In the genomic region with DNA sequence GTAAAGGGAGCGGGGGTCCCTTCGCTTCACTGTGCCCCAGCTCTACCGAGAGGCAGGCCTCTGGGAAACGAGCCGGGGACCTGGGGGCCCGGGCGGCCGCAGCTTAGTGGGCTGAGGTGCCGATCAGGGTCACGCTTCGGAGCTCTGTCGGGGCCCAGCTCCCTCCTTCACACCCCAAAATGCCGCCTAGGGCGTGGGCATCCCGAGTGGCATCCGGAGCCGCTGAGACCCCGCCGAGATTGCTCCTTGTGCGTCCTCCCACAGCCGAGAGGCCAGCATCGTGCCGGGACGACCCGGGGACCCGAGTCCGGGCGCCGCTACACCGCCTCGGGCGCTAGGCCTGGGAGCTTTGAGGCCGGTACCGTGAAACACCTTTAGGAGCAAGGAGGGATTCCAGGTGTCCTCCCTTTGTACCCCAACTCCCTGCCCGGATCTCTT, we compare ENCODE assay signal across 12 cellular contexts. TPM values are rescaled to one million over a fixed set of nuclear protein-coding genes. Genes with fewer than 3 reads are reported as not detected.
A peak's percentile ranks its signal among the peaks of the same experiment; 100 is the strongest.
DNase-seq lines count a peak whose midpoint lies in the region; ATAC-seq, FAIRE-seq and TF ChIP-seq lines count a peak whose summit lies in the region.
"Had no signal": no experiment of that assay in that cellular context is flagged by ENCODE, and none has a peak within 500 bp of the region (broad histone marks: within the 10 kb centered on the region; RNA-seq: fewer than 3 reads in every experiment).

No MANE protein-coding gene starts in this region.

- H3F3A ChIP-seq in PC-3 (ENCODE audit: low read length, unreplicated experiment), result no peaks in the 10 kb centered on the region

- H3K4me1 ChIP-seq in HEK293 (ENCODE audit: control insufficient read depth, insufficient read depth, low read length) (peaks cover 30% of the 10 kb centered on the region), astrocyte (ENCODE audit: insufficient read depth, low read length) (peaks cover 25% of the 10 kb centered on the region), PC-3 (ENCODE audit: insufficient read depth, low read length) (no peaks in the 10 kb centered on the region), mucosa of descending colon (ENCODE audit: low read depth) (no peaks in the 10 kb centered on the region)

- H3K36me3 ChIP-seq in HEK293 (ENCODE audit: control insufficient read depth in 2 of 2, insufficient read depth in 1 of 2, low read length in 2 of 2) (no peaks in the 10 kb centered on the region), astrocyte (ENCODE audit: insufficient read depth, low read length) (no peaks in the 10 kb centered on the region), PC-3 (ENCODE audit: low read depth, low read length) (no peaks in the 10 kb centered on the region), mucosa of descending colon (ENCODE audit: low read depth) (no peaks in the 10 kb centered on the region)

- no peak for ATAC-seq in HG02610 (IDR thresholded peaks at IDR 0.05; ENCODE audit: unreplicated experiment)
- no peak for ATAC-seq in GM21717 (IDR thresholded peaks at IDR 0.05; ENCODE audit: unreplicated experiment)
- ATAC-seq in PC-3, result no peak
- ATAC-seq in mucosa of descending colon, result no peak
- ATAC-seq: activated naive CD8-positive, alpha-beta T cell treated with anti-CD3 and anti-CD28 coated beads, Interleukin-2, amount 50 U/mL, for 24 hours; T-cell had no signal

- BruUV-seq in PC-3 (replicated peaks; lab: Mats Ljungman, UMichigan), result no TSS peak

- peaks cover 10% of the 10 kb centered on the region for H3K27me3 Mint-ChIP-seq in astrocyte (ENCODE audit: low read depth, unreplicated experiment)

- TF ChIP-seq CTCF in HEK293 (tag by site-specific recombination; IDR thresholded peaks at IDR 0.05), result no peak
- no peak for TF ChIP-seq CTCF in astrocyte (IDR thresholded peaks at IDR 0.05; ENCODE audit: insufficient read depth, low read depth, low read length)
- no peak for TF ChIP-seq CTCF in PC-3 (conservative IDR thresholded peaks at IDR 0.05; ENCODE audit: low read depth, low read length)
- TF ChIP-seq CTCF in mucosa of descending colon (IDR thresholded peaks at IDR 0.05), result no peak

- CTCF ChIA-PET in HEK293 (lab: Yijun Ruan, JAX), result interaction anchor here (0.6 kb wide), 1 partner anchor 216 kb away, joined by 3 read pairs; no protein-coding TSS in a partner anchor
- CTCF ChIA-PET in PC-3 (lab: Charles Lee), result no interaction called here

- H3K27ac Mint-ChIP-seq in astrocyte (ENCODE audit: unreplicated experiment), result peak overlapping the region; percentile 96
- H3K27ac Mint-ChIP-seq: activated naive CD8-positive, alpha-beta T cell treated with anti-CD3 and anti-CD28 coated beads, Interleukin-2, amount 50 U/mL, for 24 hours; T-cell had no signal

- H3K4me1 Mint-ChIP-seq in astrocyte (ENCODE audit: low read depth, unreplicated experiment), result peaks cover 25% of the 10 kb centered on the region

- DNase-seq in astrocyte (ENCODE audit: low read depth) (no peak), skeletal muscle cell (ENCODE audit: low read depth) (no peak), PC-3 (no peak), mucosa of descending colon (no peak)
- DNase-seq: activated naive CD8-positive, alpha-beta T cell treated with anti-CD3 and anti-CD28 coated beads, Interleukin-2, amount 50 U/mL, for 24 hours; MV-4-11; NCI-H524; T-cell had no signal

- peak overlapping the region; percentile 78 for H3K4me3 ChIP-seq in HEK293 (ENCODE audit: low read depth, low read length)
- peak overlapping the region; percentile 74 for H3K4me3 ChIP-seq in astrocyte (ENCODE audit: insufficient read depth, low read depth, low read length)
- peak overlapping the region; percentile 92 for H3K4me3 ChIP-seq in iPS-18c (ENCODE audit: insufficient read depth, low read depth, low read length)
- peak overlapping the region; percentile 76 for H3K4me3 ChIP-seq in skeletal muscle cell (ENCODE audit: low read depth, low read length)
- H3K4me3 ChIP-seq in PC-3 (ENCODE audit: low read length), result no peak overlapping the region
- H3K4me3 ChIP-seq in mucosa of descending colon, result no peak overlapping the region

- H3K9me3 ChIP-seq in HEK293 (ENCODE audit: control insufficient read depth, insufficient read depth, low read depth, low read length) (no peaks in the 10 kb centered on the region), astrocyte (ENCODE audit: insufficient read depth, low read depth, low read length) (no peaks in the 10 kb centered on the region), iPS-18c (ENCODE audit: control insufficient read depth, insufficient read depth, low read length) (peaks cover 2% of the 10 kb centered on the region), PC-3 (ENCODE audit: low read length) (no peaks in the 10 kb centered on the region), mucosa of descending colon (no peaks in the 10 kb centered on the region)

- H3K9me3 Mint-ChIP-seq in astrocyte (ENCODE audit: unreplicated experiment), result peaks cover 2% of the 10 kb centered on the region
- H3K9me3 Mint-ChIP-seq: T-cell had no signal

- no peak for FAIRE-seq in astrocyte (lab: Jason Lieb, UNC)

- POLR2A ChIA-PET in HEK293 (lab: Yijun Ruan, JAX) (no interaction called here), PC-3 (lab: Charles Lee; ENCODE audit: unreplicated experiment) (no interaction called here)

- peak overlapping the region; percentile 94 for H3K4me3 Mint-ChIP-seq in astrocyte (ENCODE audit: unreplicated experiment)
- H3K4me3 Mint-ChIP-seq: activated naive CD8-positive, alpha-beta T cell treated with anti-CD3 and anti-CD28 coated beads, Interleukin-2, amount 50 U/mL, for 24 hours had no signal

- H3K36me3 Mint-ChIP-seq in astrocyte (ENCODE audit: low read depth, unreplicated experiment), result no peaks in the 10 kb centered on the region
- H3K36me3 Mint-ChIP-seq: T-cell had no signal

- peak overlapping the region; percentile 89 for H3K9ac ChIP-seq in astrocyte (ENCODE audit: low read length)
- no peak overlapping the region for H3K9ac ChIP-seq in PC-3 (ENCODE audit: low read length)

- peak overlapping the region; percentile 92 for H3K4me2 ChIP-seq in astrocyte (ENCODE audit: low read length)
- H3K4me2 ChIP-seq in PC-3 (ENCODE audit: low read length), result no peak overlapping the region

- H3K27ac ChIP-seq in HEK293 (ENCODE audit: extremely low read depth, low read depth, low read length) (peak overlapping the region; percentile 99), astrocyte (ENCODE audit: low read depth, low read length) (peak overlapping the region; percentile 77), PC-3 (ENCODE audit: low read length) (no peak overlapping the region)

- H2AFZ ChIP-seq in astrocyte (ENCODE audit: low read depth, low read length) (peak overlapping the region; percentile 65), PC-3 (ENCODE audit: low read length) (no peak overlapping the region)

- H3K27me3 ChIP-seq in astrocyte (ENCODE audit: insufficient read depth, low read length) (peaks cover 2% of the 10 kb centered on the region), PC-3 (ENCODE audit: low read length) (no peaks in the 10 kb centered on the region)

- H3K79me2 ChIP-seq in astrocyte (ENCODE audit: insufficient read depth, low read length) (peaks cover 75% of the 10 kb centered on the region), PC-3 (ENCODE audit: low read length) (no peaks in the 10 kb centered on the region)

- intact Hi-C loops in PC-3 (cut with micrococcal nuclease), result no loop called here
- intact Hi-C loops in mucosa of descending colon (cut with DNase I, micrococcal nuclease), result no loop called here

- no peaks in the 10 kb centered on the region for H3K9me2 ChIP-seq in PC-3 (replicated peaks; ENCODE audit: low read length)

- H4K20me1 ChIP-seq in astrocyte (ENCODE audit: insufficient read depth, low read length), result peaks cover 16% of the 10 kb centered on the region
- no peaks in the 10 kb centered on the region for H4K20me1 ChIP-seq in PC-3 (ENCODE audit: low read length)

TF ChIP-seq in HEK293, 187 proteins besides CTCF, POLR2A, EP300 and RAD21 (continues in another document):
- TF ChIP-seq, protein P1, sequence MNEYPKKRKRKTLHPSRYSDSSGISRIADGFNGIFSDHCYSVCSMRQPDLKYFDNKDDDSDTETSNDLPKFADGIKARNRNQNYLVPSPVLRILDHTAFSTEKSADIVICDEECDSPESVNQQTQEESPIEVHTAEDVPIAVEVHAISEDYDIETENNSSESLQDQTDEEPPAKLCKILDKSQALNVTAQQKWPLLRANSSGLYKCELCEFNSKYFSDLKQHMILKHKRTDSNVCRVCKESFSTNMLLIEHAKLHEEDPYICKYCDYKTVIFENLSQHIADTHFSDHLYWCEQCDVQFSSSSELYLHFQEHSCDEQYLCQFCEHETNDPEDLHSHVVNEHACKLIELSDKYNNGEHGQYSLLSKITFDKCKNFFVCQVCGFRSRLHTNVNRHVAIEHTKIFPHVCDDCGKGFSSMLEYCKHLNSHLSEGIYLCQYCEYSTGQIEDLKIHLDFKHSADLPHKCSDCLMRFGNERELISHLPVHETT (tag by site-specific recombination; IDR thresholded peaks at IDR 0.05), result no peak
- TF ChIP-seq ZBTB8A (tag by site-specific recombination; IDR thresholded peaks at IDR 0.05), result peak; percentile 22; the same call in 1 of the 2 replicates
- TF ChIP-seq KLF10 (tag by site-specific recombination; IDR thresholded peaks at IDR 0.05), result no peak
- no peak for TF ChIP-seq ZNF391 (tag by site-specific recombination; IDR thresholded peaks at IDR 0.05; ENCODE audit: borderline replicate concordance, low read depth)
- peak; percentile 42; the same call in 1 of the 2 replicates for TF ChIP-seq ZBTB20 (tag by site-specific recombination; IDR thresholded peaks at IDR 0.05)
- no peak for TF ChIP-seq ZFP69B (tag by site-specific recombination; IDR thresholded peaks at IDR 0.05)
- no peak for TF ChIP-seq SP3 (tag by site-specific recombination; IDR thresholded peaks at IDR 0.05)
- no peak for TF ChIP-seq ZSCAN30 (tag by site-specific recombination; IDR thresholded peaks at IDR 0.05)
- no peak for TF ChIP-seq ZNF555 (tag by site-specific recombination; conservative IDR thresholded peaks at IDR 0.05)
- TF ChIP-seq WT1 (tag by site-specific recombination; IDR thresholded peaks at IDR 0.05), result no peak
- TF ChIP-seq ZNF600 (tag by site-specific recombination; IDR thresholded peaks at IDR 0.05), result no peak
- TF ChIP-seq, protein P2, sequence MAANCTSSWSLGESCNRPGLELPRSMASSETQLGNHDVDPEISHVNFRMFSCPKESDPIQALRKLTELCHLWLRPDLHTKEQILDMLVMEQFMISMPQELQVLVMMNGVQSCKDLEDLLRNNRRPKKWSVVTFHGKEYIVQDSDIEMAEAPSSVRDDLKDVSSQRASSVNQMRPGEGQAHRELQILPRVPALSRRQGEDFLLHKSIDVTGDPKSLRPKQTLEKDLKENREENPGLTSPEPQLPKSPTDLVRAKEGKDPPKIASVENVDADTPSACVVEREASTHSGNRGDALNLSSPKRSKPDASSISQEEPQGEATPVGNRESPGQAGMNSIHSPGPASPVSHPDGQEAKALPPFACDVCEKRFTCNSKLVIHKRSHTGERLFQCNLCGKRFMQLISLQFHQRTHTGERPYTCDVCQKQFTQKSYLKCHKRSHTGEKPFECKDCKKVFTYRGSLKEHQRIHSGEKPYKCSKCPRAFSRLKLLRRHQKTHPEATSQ (tag by site-specific recombination; IDR thresholded peaks at IDR 0.05), result no peak
- TF ChIP-seq BCL11A (tag by site-specific recombination; IDR thresholded peaks at IDR 0.05; ENCODE audit: low read depth), result no peak

RNA-seq across cellular contexts. Expression of a gene that starts 1.3 kb away (rescaled TPM):
- total RNA-seq in astrocyte (15.0 and 15.1 TPM in 2 replicates), PC-3 (2014; rRNA removed) (not detected in 2 replicates), mucosa of descending colon (1 to 10 TPM; 1.5 to 2.6 (median 1.7) TPM)

Comparison
In these comparisons a context has a peak if more than half of its experiments do, and no peak if none do; other contexts are left out.
1. H3K4me3 ChIP-seq: peak in HEK293 (single experiment), astrocyte (single experiment), iPS-18c (single experiment) and skeletal muscle cell (single experiment); none in PC-3 (single experiment) and mucosa of descending colon (single experiment).